Comparison of ENCODE assay signal across 11 cellular contexts in the genomic region with DNA sequence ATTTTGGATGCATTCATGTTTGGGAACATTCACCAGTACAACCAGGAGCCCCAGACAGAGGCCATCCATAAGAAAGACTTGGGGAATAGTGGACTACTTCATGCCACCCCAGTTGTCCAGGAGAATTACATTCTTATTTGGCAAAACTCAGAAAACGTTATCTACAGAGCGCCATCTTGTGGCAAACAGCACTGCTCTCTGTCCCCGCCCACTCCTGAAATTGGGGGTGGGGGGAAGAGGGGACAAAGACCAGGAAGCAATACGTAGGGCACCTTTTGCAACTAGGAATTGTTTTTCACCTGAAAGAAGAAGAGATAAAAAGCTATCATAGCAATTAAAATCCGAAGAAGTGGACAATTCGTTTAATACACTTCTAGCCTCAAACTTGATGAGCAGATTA.
DNase-seq lines count a peak whose midpoint lies in the region; TF ChIP-seq lines count a peak whose summit lies in the region.
"Had no signal": no experiment of that assay in that cellular context is flagged by ENCODE, and none has a peak within 500 bp of the region (broad histone marks: within the 10 kb centered on the region; RNA-seq: fewer than 3 reads in every experiment).

No MANE protein-coding gene starts in this region.

- no peaks in the 10 kb centered on the region for H3F3A ChIP-seq in MM.1S (ENCODE audit: insufficient read depth, low read length)

- DNase-seq in activated CD4-positive, alpha-beta T cell treated with anti-CD3 and anti-CD28 coated beads for 48 hours = peak; percentile 32
- no peak for DNase-seq in activated CD4-positive, alpha-beta T cell treated with anti-CD3 and anti-CD28 coated beads, Interleukin-2, amount 50 U/mL, for 1 hour
- DNase-seq in MM.1S (no peak), endothelial cell (ENCODE audit: low spot score) (peak; percentile 55), retinal pigment epithelial cell (ENCODE audit: low read depth) (no peak), NCI-H2081 (lab: John Stamatoyannopoulos, UW) (no peak), coronary artery (ENCODE audit: low spot score) (no peak), kidney glomerular epithelial cell (lab: John Stamatoyannopoulos, UW) (no peak)
- DNase-seq: effector memory CD8-positive, alpha-beta T cell; NCI-H2171 had no signal

- H3K4me3 ChIP-seq in MM.1S (ENCODE audit: low read length) (no peak overlapping the region), retinal pigment epithelial cell (ENCODE audit: low read length) (no peak overlapping the region), coronary artery (no peak overlapping the region)
- H3K4me3 ChIP-seq: BLaER1 had no signal

- H3K9me3 ChIP-seq in MM.1S (replicated peaks; ENCODE audit: insufficient read depth, low read length) = no peaks in the 10 kb centered on the region
- H3K9me3 ChIP-seq: BLaER1 had no signal

- no peak overlapping the region for H3K27ac ChIP-seq in MM.1S (ENCODE audit: low read length)
- no peak overlapping the region for H3K27ac ChIP-seq in coronary artery
- H3K27ac ChIP-seq: BLaER1 had no signal

- H3K27me3 ChIP-seq in MM.1S (replicated peaks; ENCODE audit: insufficient read depth, low read length) = no peaks in the 10 kb centered on the region
- H3K27me3 ChIP-seq: BLaER1 had no signal

- no peak overlapping the region for H3K27ac Mint-ChIP-seq in endothelial cell (ENCODE audit: unreplicated experiment)
- H3K27ac Mint-ChIP-seq: effector memory CD8-positive, alpha-beta T cell had no signal

- peaks cover 6% of the 10 kb centered on the region for H3K27me3 Mint-ChIP-seq in endothelial cell (ENCODE audit: unreplicated experiment)

- no peaks in the 10 kb centered on the region for H3K9me3 Mint-ChIP-seq in endothelial cell (ENCODE audit: unreplicated experiment)
- H3K9me3 Mint-ChIP-seq: effector memory CD8-positive, alpha-beta T cell had no signal

- no peaks in the 10 kb centered on the region for H3K4me1 ChIP-seq in MM.1S (ENCODE audit: low read length)

- H3K4me2 ChIP-seq in MM.1S (ENCODE audit: low read depth, low read length) = no peak overlapping the region
- H3K4me2 ChIP-seq: BLaER1 had no signal

- no peaks in the 10 kb centered on the region for H4K20me1 ChIP-seq in MM.1S (ENCODE audit: insufficient read depth, low read length)
- H4K20me1 ChIP-seq: BLaER1 had no signal

- H3K36me3 Mint-ChIP-seq in endothelial cell (ENCODE audit: low read depth, unreplicated experiment) = no peaks in the 10 kb centered on the region

- H3K9me2 ChIP-seq in MM.1S (replicated peaks; ENCODE audit: insufficient read depth, low read length) = no peaks in the 10 kb centered on the region

- no peak overlapping the region for H3K4me3 Mint-ChIP-seq in endothelial cell (ENCODE audit: unreplicated experiment)
- H3K4me3 Mint-ChIP-seq: effector memory CD8-positive, alpha-beta T cell had no signal

- H3K9ac ChIP-seq in MM.1S (ENCODE audit: low read length) = no peak overlapping the region
- H3K9ac ChIP-seq: BLaER1 had no signal

- no peaks in the 10 kb centered on the region for H3K36me3 ChIP-seq in MM.1S (replicated peaks; ENCODE audit: insufficient read depth, low read length)
- H3K36me3 ChIP-seq: BLaER1 had no signal

- TF ChIP-seq CTCF in MM.1S (IDR thresholded peaks at IDR 0.05; ENCODE audit: low read length) (peak; percentile 44), endothelial cell (IDR thresholded peaks at IDR 0.05; ENCODE audit: unreplicated experiment) (peak; percentile 66), retinal pigment epithelial cell (conservative IDR thresholded peaks at IDR 0.05; ENCODE audit: low read depth, low read length) (peak; percentile 30), coronary artery (IDR thresholded peaks at IDR 0.05) (no peak)

- H3K4me1 Mint-ChIP-seq in endothelial cell (ENCODE audit: unreplicated experiment) = peaks cover 33% of the 10 kb centered on the region

- H3K79me2 ChIP-seq in MM.1S (ENCODE audit: low read length) = no peaks in the 10 kb centered on the region

- H2AFZ ChIP-seq in MM.1S (ENCODE audit: low read length) = no peak overlapping the region

Comparison
In these comparisons a context has a peak if more than half of its experiments do, and no peak if none do; other contexts are left out.
1. DNase-seq: peak in activated CD4-positive, alpha-beta T cell treated with anti-CD3 and anti-CD28 coated beads for 48 hours (single experiment) and endothelial cell (single experiment); none in activated CD4-positive, alpha-beta T cell treated with anti-CD3 and anti-CD28 coated beads, Interleukin-2, amount 50 U/mL, for 1 hour (single experiment), MM.1S (single experiment), retinal pigment epithelial cell (single experiment), NCI-H2081 (0 of 2), coronary artery (single experiment) and kidney glomerular epithelial cell (single experiment).